In the genomic region with DNA sequence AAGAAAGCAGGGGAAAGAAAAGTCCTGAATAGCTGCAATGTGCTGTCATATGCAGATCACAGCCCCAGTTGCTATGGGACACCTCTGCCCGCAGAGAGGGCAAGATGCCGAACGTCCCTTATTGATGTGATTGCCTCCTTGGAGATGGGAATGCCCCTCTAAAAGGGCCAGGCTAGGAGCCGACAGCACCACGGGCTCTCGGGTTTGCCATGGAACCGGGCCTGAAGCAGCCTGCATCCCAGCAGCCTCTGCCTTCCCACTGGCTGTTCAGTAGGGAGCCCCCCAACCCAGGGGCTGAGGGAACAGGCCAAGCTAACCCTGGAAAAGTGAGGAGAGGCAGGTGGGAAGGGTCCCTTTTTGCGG, we compare ENCODE assay signal across 14 cellular contexts.
A peak's percentile ranks its signal among the peaks of the same experiment; 100 is the strongest.
DNase-seq lines count a peak whose midpoint lies in the region; ATAC-seq lines count a peak whose summit lies in the region.
"Had no signal": no experiment of that assay in that cellular context is flagged by ENCODE, and none has a peak within 500 bp of the region (broad histone marks: within the 10 kb centered on the region; RNA-seq: fewer than 3 reads in every experiment).

No MANE protein-coding gene starts in this region.

- no peaks in the 10 kb centered on the region for H3K27me3 ChIP-seq in HUES48 (ENCODE audit: control insufficient read depth, insufficient read depth, low read length)
- H3K27me3 ChIP-seq in ectodermal cell (ENCODE audit: control insufficient read depth, insufficient read depth, low read length, poor library complexity, severe bottlenecking) = no peaks in the 10 kb centered on the region

- H3K27ac ChIP-seq in HUES48 (ENCODE audit: low read depth, low read length) (peak overlapping the region; percentile 28), ectodermal cell (ENCODE audit: insufficient read depth, low read depth, low read length, poor library complexity, severe bottlenecking) (peak overlapping the region; percentile 94), mesodermal cell (ENCODE audit: low read depth, low read length, severe bottlenecking) (peak overlapping the region; percentile 59)

- H3K9me3 Mint-ChIP-seq in stimulated activated memory B cell treated with anti-CD40 and anti-IgM and Interleukin-4, amounts not matched to agents 10 μg/mL and 1 μg/mL and 100 μg/mL, for 72 hours = no peaks in the 10 kb centered on the region
- H3K9me3 Mint-ChIP-seq in activated T-helper 2 cell treated with anti-CD3 and anti-CD28 coated beads, Interferon-gamma antibody, Interleukin-2, Interleukin-4, amounts not matched to agents 10 μg/mL and 5 μg/mL and 100 μg/mL, durations not matched to agents 14 hours and 24 hours and 36 hours = no peaks in the 10 kb centered on the region

- no peak overlapping the region for H3K9ac ChIP-seq in HUES48 (ENCODE audit: low read depth, low read length)

- H3K36me3 Mint-ChIP-seq in stimulated activated memory B cell treated with anti-CD40 and anti-IgM and Interleukin-4, amounts not matched to agents 10 μg/mL and 1 μg/mL and 100 μg/mL, for 72 hours = no peaks in the 10 kb centered on the region
- no peaks in the 10 kb centered on the region for H3K36me3 Mint-ChIP-seq in activated T-helper 2 cell treated with anti-CD3 and anti-CD28 coated beads, Interferon-gamma antibody, Interleukin-2, Interleukin-4, amounts not matched to agents 10 μg/mL and 5 μg/mL and 100 μg/mL, durations not matched to agents 14 hours and 24 hours and 36 hours (ENCODE audit: low read depth)

- ATAC-seq in stimulated activated memory B cell treated with anti-CD40 and anti-IgM and Interleukin-4, amounts not matched to agents 10 μg/mL and 1 μg/mL and 100 μg/mL, for 72 hours = no peak

- peaks cover 8% of the 10 kb centered on the region; the same call in 1 of the 2 replicates for H3K4me1 ChIP-seq in HUES48 (ENCODE audit: control insufficient read depth, insufficient read depth, low read length)
- H3K4me1 ChIP-seq in ectodermal cell (ENCODE audit: control insufficient read depth, insufficient read depth, low read length) = peaks cover 40% of the 10 kb centered on the region
- H3K4me1 ChIP-seq in mesodermal cell (ENCODE audit: control insufficient read depth, insufficient read depth, low read length, poor library complexity, severe bottlenecking) = peaks cover 17% of the 10 kb centered on the region

- WGBS in ectodermal cell, 2 experiments = 23 to 35% methylated on average over 8 of the region's 8 CpGs
- 67 to 73% methylated on average over 8 of the region's 8 CpGs for WGBS in mesodermal cell (ENCODE audit: insufficient coverage in 2 of 2), 2 experiments

- no peaks in the 10 kb centered on the region for H3K36me3 ChIP-seq in HUES48 (ENCODE audit: control insufficient read depth, insufficient read depth, low read length)
- no peaks in the 10 kb centered on the region for H3K36me3 ChIP-seq in ectodermal cell (ENCODE audit: control insufficient read depth, insufficient read depth, low read length)
- no peaks in the 10 kb centered on the region for H3K36me3 ChIP-seq in mesodermal cell (ENCODE audit: control insufficient read depth, insufficient read depth, low read length)

- H3K4me3 ChIP-seq in HUES48 (ENCODE audit: low read depth, low read length) (no peak overlapping the region), ectodermal cell (ENCODE audit: insufficient read depth, low read depth, low read length) (no peak overlapping the region), mesodermal cell (ENCODE audit: extremely low read depth, insufficient read depth, low read length, poor library complexity, severe bottlenecking) (no peak overlapping the region)

- H3K4me3 Mint-ChIP-seq in stimulated activated memory B cell treated with anti-CD40 and anti-IgM and Interleukin-4, amounts not matched to agents 10 μg/mL and 1 μg/mL and 100 μg/mL, for 72 hours = no peak overlapping the region
- H3K4me3 Mint-ChIP-seq in activated T-helper 2 cell treated with anti-CD3 and anti-CD28 coated beads, Interferon-gamma antibody, Interleukin-2, Interleukin-4, amounts not matched to agents 10 μg/mL and 5 μg/mL and 100 μg/mL, durations not matched to agents 14 hours and 24 hours and 36 hours (ENCODE audit: low read depth) = no peak overlapping the region

- intact Hi-C loops in activated T-helper 2 cell treated with anti-CD3 and anti-CD28 coated beads, Interferon-gamma antibody, Interleukin-2, Interleukin-4, amounts not matched to agents 10 μg/mL and 5 μg/mL and 100 μg/mL, durations not matched to agents 14 hours and 24 hours and 36 hours (cut with micrococcal nuclease) = no loop called here

- H3K27ac Mint-ChIP-seq in stimulated activated memory B cell treated with anti-CD40 and anti-IgM and Interleukin-4, amounts not matched to agents 10 μg/mL and 1 μg/mL and 100 μg/mL, for 72 hours = peak overlapping the region; percentile 28
- no peak overlapping the region for H3K27ac Mint-ChIP-seq in activated T-helper 2 cell treated with anti-CD3 and anti-CD28 coated beads, Interferon-gamma antibody, Interleukin-2, Interleukin-4, amounts not matched to agents 10 μg/mL and 5 μg/mL and 100 μg/mL, durations not matched to agents 14 hours and 24 hours and 36 hours

- DNase-seq in NCI-H226 (no peak), SK-N-DZ (ENCODE audit: low spot score) (no peak), NCI-H82 (lab: John Stamatoyannopoulos, UW) (no peak)
- DNase-seq in activated T-helper 2 cell treated with anti-CD3 and anti-CD28 coated beads, Interferon-gamma antibody, Interleukin-2, Interleukin-4, amounts not matched to agents 10 μg/mL and 5 μg/mL and 100 μg/mL, durations not matched to agents 14 hours and 24 hours and 36 hours (ENCODE audit: low spot score) = no peak
- DNase-seq: activated CD4-positive, alpha-beta T cell treated with anti-CD3 and anti-CD28 coated beads for 1 hour; effector CD8-positive, alpha-beta T cell; foreskin fibroblast; kidney glomerular epithelial cell; NCI-H345; stimulated activated CD4-positive, alpha-beta T cell treated with anti-CD3 and anti-CD28 coated beads, Interleukin-15, amount 100 ng/mL, for 24 hours had no signal

- no peaks in the 10 kb centered on the region for H3K27me3 Mint-ChIP-seq in stimulated activated memory B cell treated with anti-CD40 and anti-IgM and Interleukin-4, amounts not matched to agents 10 μg/mL and 1 μg/mL and 100 μg/mL, for 72 hours
- no peaks in the 10 kb centered on the region for H3K27me3 Mint-ChIP-seq in activated T-helper 2 cell treated with anti-CD3 and anti-CD28 coated beads, Interferon-gamma antibody, Interleukin-2, Interleukin-4, amounts not matched to agents 10 μg/mL and 5 μg/mL and 100 μg/mL, durations not matched to agents 14 hours and 24 hours and 36 hours (ENCODE audit: low read depth)

- H3K4me1 Mint-ChIP-seq in stimulated activated memory B cell treated with anti-CD40 and anti-IgM and Interleukin-4, amounts not matched to agents 10 μg/mL and 1 μg/mL and 100 μg/mL, for 72 hours = peaks cover 9% of the 10 kb centered on the region
- H3K4me1 Mint-ChIP-seq in activated T-helper 2 cell treated with anti-CD3 and anti-CD28 coated beads, Interferon-gamma antibody, Interleukin-2, Interleukin-4, amounts not matched to agents 10 μg/mL and 5 μg/mL and 100 μg/mL, durations not matched to agents 14 hours and 24 hours and 36 hours (ENCODE audit: low read depth) = peaks cover 8% of the 10 kb centered on the region

- no peaks in the 10 kb centered on the region for H3K9me3 ChIP-seq in HUES48 (ENCODE audit: control insufficient read depth, insufficient read depth, low read length)
- H3K9me3 ChIP-seq in ectodermal cell (ENCODE audit: control insufficient read depth, low read length) = no peaks in the 10 kb centered on the region
- peaks cover 8% of the 10 kb centered on the region for H3K9me3 ChIP-seq in mesodermal cell (ENCODE audit: control insufficient read depth, low read length)

Comparison
In these comparisons a context has a peak if more than half of its experiments do, and no peak if none do; other contexts are left out.
1. H3K27ac ChIP-seq: peak in every context shown above with its lines; median percentile 94 in ectodermal cell; 59 in mesodermal cell; 28 in HUES48.